Comparison of ENCODE assay signal across 2 cellular contexts in the genomic region with DNA sequence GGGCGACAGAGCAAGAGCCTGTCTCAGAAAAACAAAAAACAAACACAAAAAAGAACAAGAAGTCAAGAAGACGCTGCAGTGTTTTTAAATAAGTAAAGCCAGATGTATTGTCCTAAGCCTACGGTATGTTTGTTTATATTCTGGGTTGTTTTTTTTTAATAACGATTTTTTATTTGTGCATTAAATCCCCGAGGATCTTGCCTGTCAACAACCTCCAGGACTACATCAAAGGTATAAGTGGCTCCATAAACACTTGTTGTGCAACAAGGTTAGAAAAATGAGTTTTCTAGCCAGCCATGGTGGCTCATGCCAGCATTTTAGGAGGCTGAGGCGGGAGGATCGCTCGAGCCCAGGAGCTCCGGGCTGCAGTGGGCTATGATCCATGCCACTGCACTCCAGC.
TF ChIP-seq lines count a peak whose summit lies in the region.

No MANE protein-coding gene starts in this region.

TF ChIP-seq in liver, 16 proteins besides CTCF, POLR2A, EP300 and RAD21:
- no peak for TF ChIP-seq TAF1 (conservative IDR thresholded peaks at IDR 0.05)
- TF ChIP-seq, protein P1, sequence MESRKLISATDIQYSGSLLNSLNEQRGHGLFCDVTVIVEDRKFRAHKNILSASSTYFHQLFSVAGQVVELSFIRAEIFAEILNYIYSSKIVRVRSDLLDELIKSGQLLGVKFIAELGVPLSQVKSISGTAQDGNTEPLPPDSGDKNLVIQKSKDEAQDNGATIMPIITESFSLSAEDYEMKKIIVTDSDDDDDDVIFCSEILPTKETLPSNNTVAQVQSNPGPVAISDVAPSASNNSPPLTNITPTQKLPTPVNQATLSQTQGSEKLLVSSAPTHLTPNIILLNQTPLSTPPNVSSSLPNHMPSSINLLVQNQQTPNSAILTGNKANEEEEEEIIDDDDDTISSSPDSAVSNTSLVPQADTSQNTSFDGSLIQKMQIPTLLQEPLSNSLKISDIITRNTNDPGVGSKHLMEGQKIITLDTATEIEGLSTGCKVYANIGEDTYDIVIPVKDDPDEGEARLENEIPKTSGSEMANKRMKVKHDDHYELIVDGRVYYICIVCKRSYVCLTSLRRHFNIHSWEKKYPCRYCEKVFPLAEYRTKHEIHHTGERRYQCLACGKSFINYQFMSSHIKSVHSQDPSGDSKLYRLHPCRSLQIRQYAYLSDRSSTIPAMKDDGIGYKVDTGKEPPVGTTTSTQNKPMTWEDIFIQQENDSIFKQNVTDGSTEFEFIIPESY (IDR thresholded peaks at IDR 0.05): no peak
- no peak for TF ChIP-seq NR2F2 (IDR thresholded peaks at IDR 0.05)
- TF ChIP-seq FOXA2 (IDR thresholded peaks at IDR 0.05): no peak
- TF ChIP-seq YY1 (IDR thresholded peaks at IDR 0.05): no peak
- no peak for TF ChIP-seq HNF4G (IDR thresholded peaks at IDR 0.05)
- no peak for TF ChIP-seq JUND (IDR thresholded peaks at IDR 0.05)
- no peak for TF ChIP-seq RXRA (IDR thresholded peaks at IDR 0.05)
- TF ChIP-seq, protein P2, sequence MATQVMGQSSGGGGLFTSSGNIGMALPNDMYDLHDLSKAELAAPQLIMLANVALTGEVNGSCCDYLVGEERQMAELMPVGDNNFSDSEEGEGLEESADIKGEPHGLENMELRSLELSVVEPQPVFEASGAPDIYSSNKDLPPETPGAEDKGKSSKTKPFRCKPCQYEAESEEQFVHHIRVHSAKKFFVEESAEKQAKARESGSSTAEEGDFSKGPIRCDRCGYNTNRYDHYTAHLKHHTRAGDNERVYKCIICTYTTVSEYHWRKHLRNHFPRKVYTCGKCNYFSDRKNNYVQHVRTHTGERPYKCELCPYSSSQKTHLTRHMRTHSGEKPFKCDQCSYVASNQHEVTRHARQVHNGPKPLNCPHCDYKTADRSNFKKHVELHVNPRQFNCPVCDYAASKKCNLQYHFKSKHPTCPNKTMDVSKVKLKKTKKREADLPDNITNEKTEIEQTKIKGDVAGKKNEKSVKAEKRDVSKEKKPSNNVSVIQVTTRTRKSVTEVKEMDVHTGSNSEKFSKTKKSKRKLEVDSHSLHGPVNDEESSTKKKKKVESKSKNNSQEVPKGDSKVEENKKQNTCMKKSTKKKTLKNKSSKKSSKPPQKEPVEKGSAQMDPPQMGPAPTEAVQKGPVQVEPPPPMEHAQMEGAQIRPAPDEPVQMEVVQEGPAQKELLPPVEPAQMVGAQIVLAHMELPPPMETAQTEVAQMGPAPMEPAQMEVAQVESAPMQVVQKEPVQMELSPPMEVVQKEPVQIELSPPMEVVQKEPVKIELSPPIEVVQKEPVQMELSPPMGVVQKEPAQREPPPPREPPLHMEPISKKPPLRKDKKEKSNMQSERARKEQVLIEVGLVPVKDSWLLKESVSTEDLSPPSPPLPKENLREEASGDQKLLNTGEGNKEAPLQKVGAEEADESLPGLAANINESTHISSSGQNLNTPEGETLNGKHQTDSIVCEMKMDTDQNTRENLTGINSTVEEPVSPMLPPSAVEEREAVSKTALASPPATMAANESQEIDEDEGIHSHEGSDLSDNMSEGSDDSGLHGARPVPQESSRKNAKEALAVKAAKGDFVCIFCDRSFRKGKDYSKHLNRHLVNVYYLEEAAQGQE (IDR thresholded peaks at IDR 0.05): no peak
- TF ChIP-seq FOXA1 (IDR thresholded peaks at IDR 0.05): no peak
- TF ChIP-seq, protein P3, sequence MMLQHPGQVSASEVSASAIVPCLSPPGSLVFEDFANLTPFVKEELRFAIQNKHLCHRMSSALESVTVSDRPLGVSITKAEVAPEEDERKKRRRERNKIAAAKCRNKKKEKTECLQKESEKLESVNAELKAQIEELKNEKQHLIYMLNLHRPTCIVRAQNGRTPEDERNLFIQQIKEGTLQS (IDR thresholded peaks at IDR 0.05): no peak
- no peak for TF ChIP-seq SP1 (IDR thresholded peaks at IDR 0.05)
TF ChIP-seq in liver: peak in this region for 0.

TF ChIP-seq in HepG2, 621 proteins besides CTCF, POLR2A, EP300 and RAD21:
- no peak for TF ChIP-seq SMYD3 (CRISPR knock-in tag; IDR thresholded peaks at IDR 0.05)
- no peak for TF ChIP-seq ZFP36L2 (CRISPR knock-in tag; IDR thresholded peaks at IDR 0.05)
- TF ChIP-seq, protein P4, sequence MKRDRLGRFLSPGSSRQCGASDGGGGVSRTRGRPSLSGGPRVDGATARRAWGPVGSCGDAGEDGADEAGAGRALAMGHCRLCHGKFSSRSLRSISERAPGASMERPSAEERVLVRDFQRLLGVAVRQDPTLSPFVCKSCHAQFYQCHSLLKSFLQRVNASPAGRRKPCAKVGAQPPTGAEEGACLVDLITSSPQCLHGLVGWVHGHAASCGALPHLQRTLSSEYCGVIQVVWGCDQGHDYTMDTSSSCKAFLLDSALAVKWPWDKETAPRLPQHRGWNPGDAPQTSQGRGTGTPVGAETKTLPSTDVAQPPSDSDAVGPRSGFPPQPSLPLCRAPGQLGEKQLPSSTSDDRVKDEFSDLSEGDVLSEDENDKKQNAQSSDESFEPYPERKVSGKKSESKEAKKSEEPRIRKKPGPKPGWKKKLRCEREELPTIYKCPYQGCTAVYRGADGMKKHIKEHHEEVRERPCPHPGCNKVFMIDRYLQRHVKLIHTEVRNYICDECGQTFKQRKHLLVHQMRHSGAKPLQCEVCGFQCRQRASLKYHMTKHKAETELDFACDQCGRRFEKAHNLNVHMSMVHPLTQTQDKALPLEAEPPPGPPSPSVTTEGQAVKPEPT (CRISPR knock-in tag; IDR thresholded peaks at IDR 0.05; ENCODE audit: low read depth): no peak
- TF ChIP-seq THYN1 (CRISPR knock-in tag; IDR thresholded peaks at IDR 0.05; ENCODE audit: borderline replicate concordance, low read depth): no peak
- TF ChIP-seq ZNF12 (CRISPR knock-in tag; IDR thresholded peaks at IDR 0.05): no peak
- no peak for TF ChIP-seq KLF16 (CRISPR knock-in tag; IDR thresholded peaks at IDR 0.05)
- TF ChIP-seq SP1 (IDR thresholded peaks at IDR 0.05): no peak
- no peak for TF ChIP-seq SP1 (CRISPR knock-in tag; IDR thresholded peaks at IDR 0.05)
- TF ChIP-seq KMT2A (CRISPR knock-in tag; IDR thresholded peaks at IDR 0.05): no peak
- no peak for TF ChIP-seq RFXANK (CRISPR knock-in tag; IDR thresholded peaks at IDR 0.05)
- TF ChIP-seq ZNF451 (CRISPR knock-in tag; IDR thresholded peaks at IDR 0.05): no peak
